Comparison of ENCODE assay signal across 26 cellular contexts in the genomic region with DNA sequence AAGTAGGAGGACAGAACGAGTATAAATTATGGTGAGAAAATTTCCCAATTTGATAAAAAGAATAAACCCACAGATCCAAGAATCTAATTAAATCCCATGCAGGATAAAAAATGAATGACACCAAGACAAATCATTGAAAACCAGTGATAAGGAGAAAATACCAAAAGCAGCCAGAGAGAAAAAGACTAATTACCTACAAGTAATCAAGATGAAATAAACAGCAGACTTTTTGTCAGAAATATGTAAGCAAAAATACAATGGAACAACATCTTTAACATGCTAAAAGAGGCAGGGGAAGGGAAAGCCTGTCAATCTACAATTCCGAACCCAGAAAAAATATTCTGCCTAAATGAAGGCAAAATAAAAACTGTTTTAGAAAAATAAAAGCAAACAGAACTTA. TPM values are rescaled to one million over a fixed set of nuclear protein-coding genes. Genes with fewer than 3 reads are reported as not detected.
"Had no signal": no experiment of that assay in that cellular context is flagged by ENCODE, and none has a peak within 500 bp of the region (broad histone marks: within the 10 kb centered on the region; RNA-seq: fewer than 3 reads in every experiment).

No MANE protein-coding gene starts in this region.

- FAIRE-seq: small intestine, urothelium cell line had no signal

- H3K9me3 ChIP-seq: ovary, sigmoid colon, suprapubic skin, thoracic aorta, tibial artery, upper lobe of right lung had no signal

- H3K4me1 ChIP-seq: upper lobe of right lung had no signal

- H3K27me3 ChIP-seq: hepatocyte, ovary, sigmoid colon, suprapubic skin, tibial artery, upper lobe of right lung had no signal

- H3K4me3 ChIP-seq: hepatocyte, left ventricle myocardium inferior, lung, ovary, sigmoid colon, suprapubic skin, thoracic aorta, tibial artery, upper lobe of right lung had no signal

- H3K27me3 Mint-ChIP-seq: progenitor cell of endocrine pancreas had no signal

- ATAC-seq: natural killer cell, right cardiac atrium, upper lobe of right lung had no signal

- H3K36me3 ChIP-seq: left ventricle myocardium inferior, ovary, sigmoid colon, suprapubic skin, thoracic aorta, upper lobe of right lung had no signal

- H2AFZ ChIP-seq: hepatocyte had no signal

- DNase-seq: islet precursor cell; left ventricle myocardium inferior; mesendoderm; naive B cell; natural killer cell; nephron progenitor cell; ovary; retina; right cardiac atrium; sigmoid colon; small intestine; stimulated activated CD4-positive, alpha-beta T cell treated with anti-CD3 and anti-CD28 coated beads, Interleukin-1b, Interleukin-23, amount 100 ng/mL, for 48 hours; stimulated activated CD4-positive, alpha-beta T cell treated with anti-CD3 and anti-CD28 coated beads, Interleukin-4, amount 100 ng/mL, for 1 hour; stimulated activated naive CD4-positive, alpha-beta T cell; tibial artery; trophoblast cell; upper lobe of right lung had no signal

- H3K27ac ChIP-seq: hepatocyte, left ventricle myocardium inferior, ovary, sigmoid colon, suprapubic skin, thoracic aorta, tibial artery, upper lobe of right lung had no signal

- H3K4me2 ChIP-seq: hepatocyte had no signal

- H3K27ac Mint-ChIP-seq: mesothelial cell of epicardium; naive B cell; natural killer cell; nephron progenitor cell; progenitor cell of endocrine pancreas; stimulated activated naive CD8-positive, alpha-beta T cell treated with anti-CD3 and anti-CD28 coated beads, Interleukin-15, Interleukin-2, amounts not matched to agents 100 ng/mL and 50 ng/mL, for 24 hours had no signal

- H3K79me2 ChIP-seq: hepatocyte had no signal

- H3K9me3 Mint-ChIP-seq: stimulated activated naive CD8-positive, alpha-beta T cell treated with anti-CD3 and anti-CD28 coated beads, Interleukin-15, Interleukin-2, amounts not matched to agents 100 ng/mL and 50 ng/mL, for 24 hours had no signal

- H3K4me1 Mint-ChIP-seq: naive B cell, natural killer cell had no signal

- H3K4me3 Mint-ChIP-seq: mesothelial cell of epicardium; naive B cell; natural killer cell; nephron progenitor cell; stimulated activated naive CD8-positive, alpha-beta T cell treated with anti-CD3 and anti-CD28 coated beads, Interleukin-15, Interleukin-2, amounts not matched to agents 100 ng/mL and 50 ng/mL, for 24 hours had no signal

RNA-seq across cellular contexts. Expression of a gene that starts 20.7 kb away (rescaled TPM):
- total RNA-seq: mononuclear cell, natural killer cell had no signal
